Comparison of ENCODE assay signal across 28 cellular contexts in genomic region chr16:87265261-87265660, GRCh38.
"Had no signal": no experiment of that assay in that cellular context is flagged by ENCODE, and none has a peak within 500 bp of the region (broad histone marks: within the 10 kb centered on the region; RNA-seq: fewer than 3 reads in every experiment).

No MANE protein-coding gene starts in this region.

- H3K4me1 ChIP-seq: left lung, lower lobe of right lung, prostate gland, vagina had no signal

- DNase-seq: hippocampal formation; kidney; left colon; left lung; lower lobe of right lung; mammary epithelial cell; mesendoderm; naive B cell; natural killer cell; nephron progenitor cell; ovary; retina; right cardiac atrium; stimulated activated CD4-positive, alpha-beta T cell treated with anti-CD3 and anti-CD28 coated beads, Interleukin-1b, Interleukin-23, amount 100 ng/mL, for 48 hours; stimulated activated CD4-positive, alpha-beta T cell treated with anti-CD3 and anti-CD28 coated beads, Interleukin-2, amount 100 ng/mL, for 48 hours; stimulated activated CD4-positive, alpha-beta T cell treated with anti-CD3 and anti-CD28 coated beads, Interleukin-4, amount 100 ng/mL, for 4 hours; stimulated activated CD8-positive, alpha-beta memory T cell treated with anti-CD3 and anti-CD28 coated beads, Interleukin-4, amount 100 ng/mL, for 48 hours; stimulated activated naive CD4-positive, alpha-beta T cell treated with Interleukin-2 at 50 U/mL for 16 hours; stimulated activated naive CD8-positive, alpha-beta T cell treated with anti-CD3 and anti-CD28 coated beads, Interleukin-15, amount 100 ng/mL, for 72 hours; substantia nigra had no signal

- H3K4me3 ChIP-seq: left lung, lower lobe of right lung, ovary, prostate gland, smooth muscle cell, tibial nerve, vagina had no signal

- ATAC-seq: left colon; left lung; lower lobe of right lung; natural killer cell; right cardiac atrium; stimulated activated memory B cell treated with anti-CD40 and anti-IgM and Interleukin-4, amounts not matched to agents 10 μg/mL and 1 μg/mL and 100 μg/mL, for 72 hours; stimulated activated naive CD8-positive, alpha-beta T cell treated with anti-CD3 and anti-CD28 coated beads, Interleukin-15, amount 100 ng/mL, for 72 hours had no signal

- H3K4me2 ChIP-seq: smooth muscle cell had no signal

- H3K9me3 Mint-ChIP-seq: natural killer cell had no signal

- H3K27me3 ChIP-seq: left lung, ovary, tibial nerve, vagina had no signal

- H3K4me1 Mint-ChIP-seq: natural killer cell; stimulated activated memory B cell treated with anti-CD40 and anti-IgM and Interleukin-4, amounts not matched to agents 10 μg/mL and 1 μg/mL and 100 μg/mL, for 72 hours; stimulated activated naive CD8-positive, alpha-beta T cell treated with anti-CD3 and anti-CD28 coated beads, Interleukin-15, amount 100 ng/mL, for 72 hours had no signal

- H3K36me3 Mint-ChIP-seq: mesothelial cell of epicardium, naive B cell, natural killer cell had no signal

- H3K9me3 ChIP-seq: left lung, lower lobe of right lung, ovary, prostate gland, vagina had no signal

- H3K4me3 Mint-ChIP-seq: mesothelial cell of epicardium; naive B cell; natural killer cell; nephron progenitor cell; stimulated activated memory B cell treated with anti-CD40 and anti-IgM and Interleukin-4, amounts not matched to agents 10 μg/mL and 1 μg/mL and 100 μg/mL, for 72 hours; stimulated activated naive CD8-positive, alpha-beta T cell treated with anti-CD3 and anti-CD28 coated beads, Interleukin-15, amount 100 ng/mL, for 72 hours had no signal

- H3K27me3 Mint-ChIP-seq: stimulated activated naive CD8-positive, alpha-beta T cell treated with anti-CD3 and anti-CD28 coated beads, Interleukin-15, amount 100 ng/mL, for 72 hours had no signal

- FAIRE-seq: islet of Langerhans, kidney had no signal

- H3K36me3 ChIP-seq: left lung, lower lobe of right lung, ovary, prostate gland, tibial nerve, vagina had no signal

- H3K27ac Mint-ChIP-seq: mesothelial cell of epicardium; natural killer cell; stimulated activated memory B cell treated with anti-CD40 and anti-IgM and Interleukin-4, amounts not matched to agents 10 μg/mL and 1 μg/mL and 100 μg/mL, for 72 hours; stimulated activated naive CD8-positive, alpha-beta T cell treated with anti-CD3 and anti-CD28 coated beads, Interleukin-15, amount 100 ng/mL, for 72 hours; type B pancreatic cell had no signal

- H3K27ac ChIP-seq: left lung, lower lobe of right lung, ovary, prostate gland, tibial nerve, vagina had no signal
